Comparison of ENCODE assay signal across 12 cellular contexts in the genomic region with DNA sequence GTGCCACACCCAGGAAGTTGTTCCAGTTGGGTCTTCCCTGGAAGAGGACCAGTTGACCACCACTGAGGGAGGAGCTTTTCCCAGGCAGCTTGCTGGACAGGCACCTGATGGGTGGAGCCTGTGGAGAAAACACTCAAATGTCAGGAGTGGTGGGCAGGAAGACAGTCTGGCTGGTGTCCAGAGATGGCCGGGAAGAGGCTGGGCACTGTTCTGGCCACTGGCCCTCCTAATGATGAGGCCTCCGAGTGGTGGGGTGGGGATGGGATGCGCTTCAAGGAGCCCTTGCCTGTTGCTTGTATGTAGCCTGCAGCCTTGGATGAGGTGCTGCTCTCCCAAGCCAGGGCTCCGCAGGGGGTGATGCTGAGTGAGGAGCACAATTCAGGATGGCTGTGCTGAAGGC. TPM values are rescaled to one million over a fixed set of nuclear protein-coding genes. Genes with fewer than 3 reads are reported as not detected.
A peak's percentile ranks its signal among the peaks of the same experiment; 100 is the strongest.
DNase-seq lines count a peak whose midpoint lies in the region; ATAC-seq, FAIRE-seq and TF ChIP-seq lines count a peak whose summit lies in the region.
"Had no signal": no experiment of that assay in that cellular context is flagged by ENCODE, and none has a peak within 500 bp of the region (broad histone marks: within the 10 kb centered on the region; RNA-seq: fewer than 3 reads in every experiment).

No MANE protein-coding gene starts in this region.

- H4K5ac ChIP-seq in H1 (ENCODE audit: insufficient read length, low read depth, low read length): no peak overlapping the region

- H3K36me3 ChIP-seq in H1 (ENCODE audit: control insufficient read depth in 2 of 4, insufficient read depth in 4 of 4, low read length in 3 of 4) (peaks cover 3 to 26% (median 9%) of the 10 kb centered on the region in 4 experiments; a peak in 5 of 8 replicates), Caco-2 (ENCODE audit: control insufficient read depth, insufficient read depth, low read length) (no peaks in the 10 kb centered on the region)

- peak overlapping the region; percentile 6; the same call in 1 of the 2 replicates for H4K8ac ChIP-seq in H1 (ENCODE audit: extremely low read depth, insufficient read depth, low read length)

- no peak overlapping the region for H2BK5ac ChIP-seq in H1 (ENCODE audit: low read depth, low read length)

- H3K9ac ChIP-seq in H1 (replicated peaks in 1 of 4; ENCODE audit: extremely low read depth in 1 of 4, low read depth in 3 of 4, low read length in 3 of 4): no peak overlapping the region

- 92% methylated on average over 4 of the region's 4 CpGs; no CpG with 5 or more reads in 1 of the 2 experiments for WGBS in H1 (ENCODE audit: extremely low coverage in 1 of 2, insufficient coverage in 1 of 2, insufficient read length in 1 of 2, insufficient replicate concordance in 2 of 2, low coverage in 1 of 2, low lambda C conversion rate in 2 of 2, missing lambda C conversion rate in 1 of 2), 2 experiments

- no peaks in the 10 kb centered on the region for H3K9me3 Mint-ChIP-seq in Caco-2 (ENCODE audit: unreplicated experiment)
- no peaks in the 10 kb centered on the region for H3K9me3 Mint-ChIP-seq in activated CD4-positive, alpha-beta T cell treated with anti-CD3 and anti-CD28 coated beads for 36 hours (ENCODE audit: low read depth)

- no peak for FAIRE-seq in H1 (lab: Jason Lieb, UNC)
- FAIRE-seq: TTC549 had no signal

- H3K18ac ChIP-seq in H1 (ENCODE audit: extremely low read depth, low read length): no peak overlapping the region

- no peak overlapping the region for H4K91ac ChIP-seq in H1 (replicated peaks; ENCODE audit: insufficient read length, low read length)

- no TSS peak for BruUV-seq in Caco-2 (replicated peaks; lab: Mats Ljungman, UMichigan)

- H3K27me3 Mint-ChIP-seq in Caco-2 (ENCODE audit: insufficient read depth, unreplicated experiment): no peaks in the 10 kb centered on the region
- no peaks in the 10 kb centered on the region for H3K27me3 Mint-ChIP-seq in activated CD4-positive, alpha-beta T cell treated with anti-CD3 and anti-CD28 coated beads for 36 hours

- DNase-seq in left cardiac atrium (peak; percentile 55), Right ventricle myocardium inferior (ENCODE audit: missing footprints) (no peak), H1 (ENCODE audit: low read depth in 1 of 2, low spot score in 2 of 2) (no peak), omental fat pad (ENCODE audit: low spot score) (no peak), Caco-2 (no peak), NCI-H128 (lab: John Stamatoyannopoulos, UW; ENCODE audit: unreplicated experiment) (no peak), DMS153 treated with DMSO at 0.1 percent for 48 hours (lab: John Stamatoyannopoulos, UW; ENCODE audit: unreplicated experiment) (no peak)
- no peak for DNase-seq in activated CD4-positive, alpha-beta T cell treated with anti-CD3 and anti-CD28 coated beads for 36 hours
- DNase-seq: NCI-H1092, NCI-H524, SHP77 had no signal

- no peak overlapping the region for H2BK15ac ChIP-seq in H1 (ENCODE audit: low read length)

- H3K27me3 ChIP-seq in H1 (replicated peaks in 1 of 4; ENCODE audit: control insufficient read depth in 3 of 4, extremely low read depth in 1 of 4, insufficient read depth in 3 of 4, low read length in 3 of 4) (no peaks in the 10 kb centered on the region), Caco-2 (replicated peaks; ENCODE audit: control insufficient read depth, insufficient read depth, low read length) (no peaks in the 10 kb centered on the region)

- H3K36me3 Mint-ChIP-seq in Caco-2 (ENCODE audit: insufficient read depth, unreplicated experiment): peaks cover 6% of the 10 kb centered on the region
- H3K36me3 Mint-ChIP-seq in activated CD4-positive, alpha-beta T cell treated with anti-CD3 and anti-CD28 coated beads for 36 hours (ENCODE audit: low read depth): peaks cover 17% of the 10 kb centered on the region

- TF ChIP-seq POLR2A in H1 (IDR thresholded peaks at IDR 0.05; ENCODE audit: control extremely low read depth in 1 of 2, low read depth in 2 of 2, low read length in 2 of 2): no peak

- no peak overlapping the region for H3K4me2 ChIP-seq in H1 (ENCODE audit: insufficient read depth in 1 of 2, low read depth in 2 of 2, low read length in 2 of 2)

- H3K4me1 ChIP-seq in H1 (replicated peaks in 1 of 4; ENCODE audit: control insufficient read depth in 3 of 4, insufficient read depth in 4 of 4, low read length in 3 of 4) (peaks cover 12 to 26% (median 20%) of the 10 kb centered on the region in 4 experiments), Caco-2 (0 out of 2 replicates have a peak, but pooled peaks cover 14% of the 10 kb centered on the region)

- H3K56ac ChIP-seq in H1 (replicated peaks; ENCODE audit: insufficient read length, low read depth, low read length): no peak overlapping the region

- H3K79me1 ChIP-seq in H1 (ENCODE audit: low read depth, low read length): peaks cover 21% of the 10 kb centered on the region

- H3K4me3 ChIP-seq in H1 (ENCODE audit: extremely low read depth in 1 of 4, insufficient read depth in 2 of 4, low read depth in 3 of 4, low read length in 4 of 4) (no peak overlapping the region), Caco-2 (ENCODE audit: low read depth, low read length) (no peak overlapping the region)

- no peak overlapping the region for H3K4ac ChIP-seq in H1 (replicated peaks; ENCODE audit: insufficient read length, low read depth, low read length)

- no peaks in the 10 kb centered on the region for H3K9me3 ChIP-seq in H1 (ENCODE audit: insufficient read depth in 2 of 2, low read depth in 1 of 2, low read length in 1 of 2)
- no peaks in the 10 kb centered on the region for H3K9me3 ChIP-seq in Caco-2

- CTCF ChIA-PET in H1 (lab: Charles Lee; ENCODE audit: partially characterized antibody) (interaction anchor here (0.6 to 1.0 kb wide), 2 partner anchors 138 to 440 kb away, joined by 3 read pairs; no protein-coding TSS in a partner anchor), Caco-2 (lab: Charles Lee) (no interaction called here)
- CTCF ChIA-PET in activated CD4-positive, alpha-beta T cell treated with anti-CD3 and anti-CD28 coated beads for 36 hours (lab: Charles Lee): no interaction called here

- H3K23ac ChIP-seq in H1 (ENCODE audit: insufficient read length): no peak overlapping the region

- no peak overlapping the region for H2AFZ ChIP-seq in H1 (ENCODE audit: low read length)

- no peak for TF ChIP-seq EP300 in H1 (IDR thresholded peaks at IDR 0.05; ENCODE audit: borderline replicate concordance in 1 of 2, low read depth in 2 of 2, low read length in 2 of 2)

- H3K4me1 Mint-ChIP-seq in Caco-2 (ENCODE audit: low read depth, unreplicated experiment): peaks cover 18% of the 10 kb centered on the region
- peaks cover 44% of the 10 kb centered on the region for H3K4me1 Mint-ChIP-seq in activated CD4-positive, alpha-beta T cell treated with anti-CD3 and anti-CD28 coated beads for 36 hours

- H3K27ac Mint-ChIP-seq in Caco-2 (ENCODE audit: unreplicated experiment): no peak overlapping the region
- H3K27ac Mint-ChIP-seq in activated CD4-positive, alpha-beta T cell treated with anti-CD3 and anti-CD28 coated beads for 36 hours: no peak overlapping the region

- no peak overlapping the region for H3K14ac ChIP-seq in H1 (ENCODE audit: insufficient read length)

- H3K23me2 ChIP-seq in H1 (ENCODE audit: low read depth, low read length): no peaks in the 10 kb centered on the region

- no peak overlapping the region for H2AK5ac ChIP-seq in H1 (ENCODE audit: low read depth, low read length)

- no peak overlapping the region for H2BK120ac ChIP-seq in H1 (replicated peaks; ENCODE audit: low read depth, low read length)

- H2BK12ac ChIP-seq in H1 (ENCODE audit: low read depth, low read length): no peak overlapping the region

- POLR2A ChIA-PET in H1 (lab: Charles Lee; ENCODE audit: partially characterized antibody): interaction anchor here (0.9 to 1.6 kb wide), 5 partner anchors 10 to 45 kb away, joined by 3 to 8 read pairs (median 3); no protein-coding TSS in a partner anchor
- POLR2A ChIA-PET in Caco-2 (lab: Charles Lee): no interaction called here
- POLR2A ChIA-PET in activated CD4-positive, alpha-beta T cell treated with anti-CD3 and anti-CD28 coated beads for 36 hours (lab: Charles Lee): interaction anchor here (0.5 kb wide), 1 partner anchor 13 kb away, joined by 4 read pairs; no protein-coding TSS in a partner anchor

- H4K20me1 ChIP-seq in H1 (replicated peaks in 1 of 2; ENCODE audit: control insufficient read depth in 1 of 2, insufficient read depth in 2 of 2, low read length in 2 of 2): peaks cover 2 to 22% of the 10 kb centered on the region in 2 experiments

- H3K79me2 ChIP-seq in H1 (ENCODE audit: control insufficient read depth in 1 of 2, insufficient read depth in 2 of 2, low read length in 2 of 2): peaks cover 0 to 50% of the 10 kb centered on the region in 2 experiments; a peak in 2 of 4 replicates

- H3K4me3 Mint-ChIP-seq in Caco-2 (ENCODE audit: unreplicated experiment): no peak overlapping the region
- no peak overlapping the region for H3K4me3 Mint-ChIP-seq in activated CD4-positive, alpha-beta T cell treated with anti-CD3 and anti-CD28 coated beads for 36 hours

- TF ChIP-seq CTCF in H1 (IDR thresholded peaks at IDR 0.05; ENCODE audit: control extremely low read depth in 1 of 3, insufficient read depth in 1 of 3, low read depth in 1 of 3, low read length in 3 of 3) (no peak), omental fat pad (IDR thresholded peaks at IDR 0.05) (no peak), Caco-2 (IDR thresholded peaks at IDR 0.05; ENCODE audit: insufficient read depth in 1 of 2, low read depth in 1 of 2, low read length in 1 of 2, severe bottlenecking in 1 of 2, unreplicated experiment in 1 of 2) (no peak)

- H2BK20ac ChIP-seq in H1 (ENCODE audit: low read length): no peak overlapping the region

- ATAC-seq in left cardiac atrium: no peak
- no peak for ATAC-seq in Right ventricle myocardium inferior
- peak; percentile 48 for ATAC-seq in omental fat pad (ENCODE audit: low FRiP score)
- no peak for ATAC-seq in activated CD4-positive, alpha-beta T cell treated with anti-CD3 and anti-CD28 coated beads for 36 hours

- H3K27ac ChIP-seq in H1 (ENCODE audit: low read depth, low read length): no peak overlapping the region; the same call in 1 of the 2 replicates

- TF ChIP-seq RAD21 in H1 (IDR thresholded peaks at IDR 0.05 in 1 of 2, conservative IDR thresholded peaks at IDR 0.05 in 1 of 2; ENCODE audit: low read depth in 2 of 2, low read length in 2 of 2): no peak

- intact Hi-C loops in left cardiac atrium (cut with DNase I) (no loop called here), Right ventricle myocardium inferior (cut with DNase I) (loop anchor here (10.0 kb wide), 1 partner anchor 131 kb away; a partner anchor contains a TSS), Caco-2 (cut with micrococcal nuclease; ENCODE audit: unreplicated experiment) (no loop called here)
- intact Hi-C loops in activated CD4-positive, alpha-beta T cell treated with anti-CD3 and anti-CD28 coated beads for 36 hours (cut with DNase I, micrococcal nuclease): no loop called here

RNA-seq across cellular contexts. Expression of a gene that starts 12.3 kb away (rescaled TPM):
- 10 to 100 TPM; 21.3 to 27.0 TPM for total RNA-seq in left cardiac atrium
- total RNA-seq in Right ventricle myocardium inferior: 10.4 TPM
- total RNA-seq in H1 (2021; fragmentation: NEBNext Ultra II Directional; extraction: Animal tissue kit (Norgen Biotek cat#: 25700)): 20.1 and 20.3 TPM in 2 replicates
- 16.9 and 19.7 TPM in 2 replicates for polyA plus RNA-seq in H1 (2011; rRNA removed)
- 16.6 TPM for polyA plus RNA-seq in H1 (2011; cell fraction: cytosol; rRNA removed)
- polyA plus RNA-seq in H1 (2011; cell fraction: nucleus; rRNA removed): 31.1 TPM
- polyA plus RNA-seq in H1 (2012, experiment 1 of 2): 18.9 to 22.4 TPM (median 21.2 TPM) in 4 replicates
- polyA plus RNA-seq in H1 (2012, experiment 2 of 2): 20.6 TPM
- polyA plus RNA-seq in H1 (2013, experiment 1 of 2): 12.5 TPM
- 12.7 TPM for polyA plus RNA-seq in H1 (2013, experiment 2 of 2)
- 13.3 and 19.6 TPM in 2 replicates for polyA minus RNA-seq in H1 (2011; rRNA and poly(A)+ RNA removed)
- 14.6 TPM for polyA minus RNA-seq in H1 (2011; cell fraction: cytosol; rRNA and poly(A)+ RNA removed)
- 11.1 TPM for polyA minus RNA-seq in H1 (2011; cell fraction: nucleus; rRNA and poly(A)+ RNA removed)
- total RNA-seq in omental fat pad: 10 to 100 TPM; 53.0 to 86.6 (median 58.4) TPM
- total RNA-seq in Caco-2 (2022): 4.5 and 4.9 TPM in 2 replicates
- total RNA-seq in activated CD4-positive, alpha-beta T cell treated with anti-CD3 and anti-CD28 coated beads for 36 hours: 10 to 100 TPM; 11.4 to 13.3 TPM

RNA-seq across cellular contexts. Expression of a gene that starts 28.6 kb away (rescaled TPM):
- under 1 TPM; 0.47 to 0.94 TPM for total RNA-seq in left cardiac atrium
- total RNA-seq in Right ventricle myocardium inferior: 0.73 TPM
- total RNA-seq in H1 (2021; fragmentation: NEBNext Ultra II Directional; extraction: Animal tissue kit (Norgen Biotek cat#: 25700)): 136 and 138 TPM in 2 replicates
- polyA plus RNA-seq in H1 (2011; rRNA removed): 73.3 and 109 TPM in 2 replicates
- polyA plus RNA-seq in H1 (2011; cell fraction: cytosol; rRNA removed): 187 TPM
- 354 TPM for polyA plus RNA-seq in H1 (2011; cell fraction: nucleus; rRNA removed)
- polyA plus RNA-seq in H1 (2012, experiment 1 of 2): 86.6 to 119 TPM (median 110 TPM) in 4 replicates
- polyA plus RNA-seq in H1 (2012, experiment 2 of 2): 48.2 TPM
- polyA plus RNA-seq in H1 (2013, experiment 1 of 2): 97.6 TPM
- 85.4 TPM for polyA plus RNA-seq in H1 (2013, experiment 2 of 2)
- 36.6 and 38.3 TPM in 2 replicates for polyA minus RNA-seq in H1 (2011; rRNA and poly(A)+ RNA removed)
- polyA minus RNA-seq in H1 (2011; cell fraction: cytosol; rRNA and poly(A)+ RNA removed): 57.2 TPM
- polyA minus RNA-seq in H1 (2011; cell fraction: nucleus; rRNA and poly(A)+ RNA removed): 83.5 TPM
- 1 to 10 TPM in 2 of 4 donors, under 1 TPM in 1, not detected in 1; 0.63 to 1.4 (median 1.0) TPM for total RNA-seq in omental fat pad
- 45.8 and 47.9 TPM in 2 replicates for total RNA-seq in Caco-2 (2022)
- 10 to 100 TPM; 30.0 to 36.3 TPM for total RNA-seq in activated CD4-positive, alpha-beta T cell treated with anti-CD3 and anti-CD28 coated beads for 36 hours

RNA-seq across cellular contexts. Expression of a gene that starts 57.7 kb away (rescaled TPM):
- 1 to 10 TPM; 3.9 to 5.0 TPM for total RNA-seq in left cardiac atrium
- 1.1 TPM for total RNA-seq in Right ventricle myocardium inferior
- total RNA-seq in H1 (2021; fragmentation: NEBNext Ultra II Directional; extraction: Animal tissue kit (Norgen Biotek cat#: 25700)): 5.0 and 5.7 TPM in 2 replicates
- 4.1 and 6.8 TPM in 2 replicates for polyA plus RNA-seq in H1 (2011; rRNA removed)
- 5.8 TPM for polyA plus RNA-seq in H1 (2011; cell fraction: cytosol; rRNA removed)
- 24.6 TPM for polyA plus RNA-seq in H1 (2011; cell fraction: nucleus; rRNA removed)
- polyA plus RNA-seq in H1 (2012, experiment 1 of 2): 3.7 to 5.5 TPM (median 4.6 TPM) in 4 replicates
- polyA plus RNA-seq in H1 (2012, experiment 2 of 2): 1.8 TPM
- polyA plus RNA-seq in H1 (2013, experiment 1 of 2): 2.9 TPM
- polyA plus RNA-seq in H1 (2013, experiment 2 of 2): 3.0 TPM
- 7.9 and 11.9 TPM in 2 replicates for polyA minus RNA-seq in H1 (2011; rRNA and poly(A)+ RNA removed)
- 3.4 TPM for polyA minus RNA-seq in H1 (2011; cell fraction: cytosol; rRNA and poly(A)+ RNA removed)
- 20.7 TPM for polyA minus RNA-seq in H1 (2011; cell fraction: nucleus; rRNA and poly(A)+ RNA removed)
- 10 to 100 TPM in 1 of 4 donors, 1 to 10 TPM in 3; 5.9 to 18.5 (median 7.5) TPM for total RNA-seq in omental fat pad
- total RNA-seq in Caco-2 (2022): 1.3 and 1.6 TPM in 2 replicates
- 1 to 10 TPM in 1 of 2 experiments, under 1 TPM in 1; 0.81 to 1.0 TPM for total RNA-seq in activated CD4-positive, alpha-beta T cell treated with anti-CD3 and anti-CD28 coated beads for 36 hours

Comparison
In these comparisons a context has a peak if more than half of its experiments do, and no peak if none do; other contexts are left out.
1. RNA of a gene that starts 28.6 kb away (total RNA-seq): 136 to 138 TPM in H1, 45.8 to 47.9 TPM in Caco-2 and 30.0 to 36.3 TPM in activated CD4-positive, alpha-beta T cell treated with anti-CD3 and anti-CD28 coated beads for 36 hours; 0.63 to 1.4 TPM in omental fat pad, 0.47 to 0.94 TPM in left cardiac atrium and 0.73 TPM in Right ventricle myocardium inferior (single experiment); every median in the first group is over 10 times any median in the second.